In the genomic region with DNA sequence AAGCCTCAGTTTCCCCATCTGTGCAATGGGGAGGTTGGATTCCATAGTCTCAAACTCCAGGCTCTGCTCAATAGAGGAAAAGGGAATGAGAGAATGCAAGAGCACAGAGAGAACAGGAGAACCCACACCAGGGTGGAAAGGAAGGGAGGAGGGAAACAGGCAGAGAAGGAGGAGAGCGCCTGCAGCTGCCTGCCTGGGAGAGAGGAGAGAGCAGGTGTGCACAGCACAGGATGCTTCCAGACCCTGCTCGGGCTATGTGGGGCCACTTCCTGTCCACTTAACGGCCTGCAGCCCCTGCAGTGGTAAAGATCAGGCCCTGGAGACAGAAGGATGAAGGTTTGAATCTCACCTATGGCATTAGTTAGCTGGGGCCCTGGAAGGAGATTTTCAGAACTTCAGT, we compare ENCODE assay signal across 1 cellular context.
TF ChIP-seq lines count a peak whose summit lies in the region.

No MANE protein-coding gene starts in this region.

TF ChIP-seq in IMR-90, 13 proteins besides CTCF, POLR2A, EP300 and RAD21:
- TF ChIP-seq RCOR1 (IDR thresholded peaks at IDR 0.05; ENCODE audit: insufficient replicate concordance, low read length) (no peak), RFX5 (IDR thresholded peaks at IDR 0.05; ENCODE audit: low read depth, low read length) (no peak), MAFK (IDR thresholded peaks at IDR 0.05; ENCODE audit: low read depth, low read length) (no peak), ELK1 (IDR thresholded peaks at IDR 0.05; ENCODE audit: borderline replicate concordance, low read depth, low read length) (no peak), BHLHE40 (IDR thresholded peaks at IDR 0.05; ENCODE audit: low read depth, low read length) (no peak), CEBPB (IDR thresholded peaks at IDR 0.05; ENCODE audit: low read depth, low read length) (no peak), CHD1 (IDR thresholded peaks at IDR 0.05; ENCODE audit: low read depth, low read length) (no peak), NFE2L2 (IDR thresholded peaks at IDR 0.05; ENCODE audit: low read depth, low read length) (no peak)
- TF ChIP-seq, protein P1, sequence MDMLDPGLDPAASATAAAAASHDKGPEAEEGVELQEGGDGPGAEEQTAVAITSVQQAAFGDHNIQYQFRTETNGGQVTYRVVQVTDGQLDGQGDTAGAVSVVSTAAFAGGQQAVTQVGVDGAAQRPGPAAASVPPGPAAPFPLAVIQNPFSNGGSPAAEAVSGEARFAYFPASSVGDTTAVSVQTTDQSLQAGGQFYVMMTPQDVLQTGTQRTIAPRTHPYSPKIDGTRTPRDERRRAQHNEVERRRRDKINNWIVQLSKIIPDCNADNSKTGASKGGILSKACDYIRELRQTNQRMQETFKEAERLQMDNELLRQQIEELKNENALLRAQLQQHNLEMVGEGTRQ (IDR thresholded peaks at IDR 0.05; ENCODE audit: low read depth, low read length), result no peak
